8 cellular contexts compared by ENCODE assay signal in the genomic region with DNA sequence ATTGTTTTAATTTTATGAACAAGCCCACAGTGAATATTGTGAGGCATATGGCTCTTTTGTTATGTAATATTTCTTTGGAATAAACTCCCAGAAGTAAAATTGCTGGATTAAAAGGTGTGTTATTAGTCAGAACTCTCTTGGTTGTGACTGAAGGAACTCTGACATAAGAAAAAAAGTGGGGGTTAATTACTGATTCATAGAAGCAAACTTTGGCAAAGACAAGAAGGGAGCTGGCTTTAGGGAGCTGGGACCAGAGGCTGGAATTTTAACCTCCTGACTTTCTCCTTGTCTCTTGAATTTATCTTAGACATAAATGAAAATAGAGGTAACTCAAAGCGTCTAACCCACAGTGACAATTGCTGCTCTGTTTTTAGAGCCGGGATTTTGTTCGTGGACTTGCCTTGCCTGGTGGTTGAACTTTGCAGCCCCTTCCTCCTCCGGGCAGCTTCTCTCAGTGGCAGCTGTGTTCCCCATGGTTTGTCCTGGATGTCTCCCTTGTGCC. TPM values are rescaled to one million over a fixed set of nuclear protein-coding genes. Genes with fewer than 3 reads are reported as not detected.
A peak's percentile ranks its signal among the peaks of the same experiment; 100 is the strongest.
DNase-seq lines count a peak whose midpoint lies in the region; ATAC-seq, FAIRE-seq and TF ChIP-seq lines count a peak whose summit lies in the region.

No MANE protein-coding gene starts in this region.

- WGBS in body of pancreas, 2 donors: 0% methylated on average over 4 of the region's 4 CpGs
- 5% methylated on average over 4 of the region's 4 CpGs for WGBS in lower leg skin, 2 donors

- peak; percentile 25 for DNase-seq in HS-5 (ENCODE audit: low read depth)
- no peak for DNase-seq in body of pancreas
- no peak for DNase-seq in lower leg skin (ENCODE audit: low spot score in 2 of 2)
- DNase-seq in urothelium cell line (ENCODE audit: low spot score): no peak
- DNase-seq in NK-92 (lab: John Stamatoyannopoulos, UW; ENCODE audit: unreplicated experiment): no peak

- no peaks in the 10 kb centered on the region for H4K20me1 ChIP-seq in BLaER1

- H3K4me1 ChIP-seq in BLaER1 (peaks cover 25% of the 10 kb centered on the region), body of pancreas (peaks cover 17% of the 10 kb centered on the region)

- H3K27me3 ChIP-seq in BLaER1 (no peaks in the 10 kb centered on the region), body of pancreas (no peaks in the 10 kb centered on the region)

- H3K9me3 ChIP-seq in BLaER1 (no peaks in the 10 kb centered on the region), body of pancreas (no peaks in the 10 kb centered on the region)

- H3K27ac ChIP-seq in BLaER1 (peak overlapping the region; percentile 97), body of pancreas (peak overlapping the region; percentile 86 to 97 (median 90))

- peak overlapping the region; percentile 76 for H3K4me3 ChIP-seq in BLaER1
- peak overlapping the region; percentile 20 to 73 for H3K4me3 ChIP-seq in body of pancreas
- H3K4me3 ChIP-seq in lower leg skin (ENCODE audit: low read depth, poor library complexity, severe bottlenecking): peak overlapping the region; percentile 44

- peak overlapping the region; percentile 89 for H3K4me2 ChIP-seq in BLaER1

- ATAC-seq in body of pancreas (no peak), GM19397 (IDR thresholded peaks at IDR 0.05; ENCODE audit: unreplicated experiment) (no peak), GM21576 (IDR thresholded peaks at IDR 0.05; ENCODE audit: unreplicated experiment) (no peak)

- intact Hi-C loops in body of pancreas (cut with DNase I) (no loop called here), lower leg skin (cut with DNase I; ENCODE audit: low total_unique reads) (no loop called here)

- TF ChIP-seq CTCF in body of pancreas (IDR thresholded peaks at IDR 0.05) (no peak), lower leg skin (IDR thresholded peaks at IDR 0.05) (no peak)

- TF ChIP-seq POLR2A in body of pancreas (IDR thresholded peaks at IDR 0.05) (no peak), lower leg skin (IDR thresholded peaks at IDR 0.05) (no peak)

- peak overlapping the region; percentile 90 for H3K9ac ChIP-seq in BLaER1

- FAIRE-seq in urothelium cell line (lab: Jason Lieb, UNC): peak; percentile 44

- H3K36me3 ChIP-seq in BLaER1 (no peaks in the 10 kb centered on the region), body of pancreas (replicated peaks in 1 of 2; ENCODE audit: insufficient read depth in 1 of 2, low read depth in 2 of 2) (no peaks in the 10 kb centered on the region)

RNA-seq across cellular contexts. Expression of a gene that starts 27.9 kb away (rescaled TPM):
- total RNA-seq in body of pancreas (1 to 10 TPM; 5.7 to 7.9 TPM), lower leg skin (10 to 100 TPM; 21.8 to 48.7 (median 22.9) TPM)
